8 cellular contexts compared by ENCODE assay signal in the genomic region with DNA sequence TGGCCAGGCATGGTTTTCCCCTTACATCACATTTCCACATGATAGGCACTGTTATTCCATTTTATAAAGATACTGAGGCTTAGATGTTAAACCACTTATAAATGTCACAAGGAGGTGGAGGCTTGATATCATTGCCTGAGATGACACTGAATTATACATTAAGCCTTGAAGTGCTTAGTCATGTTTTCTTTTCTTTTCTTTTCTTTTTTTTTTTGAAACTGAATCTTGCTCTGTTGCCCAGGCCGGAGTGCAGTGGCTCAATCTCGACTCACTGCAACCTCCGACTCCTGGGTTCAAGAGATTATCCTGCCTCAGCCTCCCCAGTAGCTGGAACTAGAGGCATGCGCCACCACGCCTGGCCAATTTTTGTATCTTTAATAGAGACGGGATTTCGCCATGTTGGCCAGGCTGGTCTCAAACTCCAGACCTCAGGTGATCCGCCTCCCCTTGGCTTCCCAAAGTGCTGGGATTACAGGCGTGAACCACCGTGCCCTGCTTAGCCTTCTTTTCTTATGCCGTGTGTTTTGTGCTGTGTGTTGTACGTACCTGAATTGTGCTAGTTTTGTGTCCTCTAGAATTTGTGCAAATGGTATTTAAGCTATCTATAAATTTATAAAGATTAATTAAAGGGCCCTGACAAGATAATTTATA. TPM values are rescaled to one million over a fixed set of nuclear protein-coding genes. Genes with fewer than 3 reads are reported as not detected.
A peak's percentile ranks its signal among the peaks of the same experiment; 100 is the strongest.
DNase-seq lines count a peak whose midpoint lies in the region; ATAC-seq, FAIRE-seq and TF ChIP-seq lines count a peak whose summit lies in the region.

No MANE protein-coding gene starts in this region.

- H3K4me3 ChIP-seq in PC-3 (ENCODE audit: low read length) (peak overlapping the region; percentile 97), endothelial cell of umbilical vein (replicated peaks in 1 of 3; ENCODE audit: insufficient read depth in 1 of 3, low read depth in 1 of 3, low read length in 3 of 3) (peak overlapping the region; percentile 64 to 84 (median 81)), ovary (peak overlapping the region; percentile 80)

- 85 to 92% (median 85%) methylated on average over 12 of the region's 12 CpGs for WGBS in ovary, 3 donors

- dilution Hi-C loops in endothelial cell of umbilical vein (cut with MboI; ENCODE audit: extremely low pct_ligation_motif_present, low sequenced_read_pairs), result no loop called here

- H2AFZ ChIP-seq in PC-3 (ENCODE audit: low read length) (no peak overlapping the region), endothelial cell of umbilical vein (ENCODE audit: low read depth, low read length) (no peak overlapping the region)

- H4K20me1 ChIP-seq in PC-3 (ENCODE audit: low read length) (no peaks in the 10 kb centered on the region), endothelial cell of umbilical vein (replicated peaks; ENCODE audit: control insufficient read depth, extremely low read depth, insufficient read depth, low read length) (no peaks in the 10 kb centered on the region)

- TF ChIP-seq CTCF in PC-3 (conservative IDR thresholded peaks at IDR 0.05; ENCODE audit: low read depth, low read length), result no peak
- no peak for TF ChIP-seq CTCF in endothelial cell of umbilical vein (IDR thresholded peaks at IDR 0.05; ENCODE audit: extremely low read depth in 1 of 2, insufficient read depth in 1 of 2, low read depth in 1 of 2, low read length in 2 of 2)
- no peak for TF ChIP-seq CTCF in ovary (IDR thresholded peaks at IDR 0.05)

- no peaks in the 10 kb centered on the region for H3F3A ChIP-seq in PC-3 (ENCODE audit: low read length, unreplicated experiment)

- no peaks in the 10 kb centered on the region for H3K9me1 ChIP-seq in endothelial cell of umbilical vein (replicated peaks; ENCODE audit: control insufficient read depth, extremely low read depth, insufficient read depth, low read length)

- in situ Hi-C loops in Caki2 (cut with HindIII; ENCODE audit: low pct_unique_long_range_greater_than_20kb, low sequenced_read_pairs), result no loop called here

- H3K36me3 ChIP-seq in PC-3 (ENCODE audit: low read depth, low read length) (0 out of 2 replicates have a peak, but pooled peaks cover 6% of the 10 kb centered on the region), endothelial cell of umbilical vein (ENCODE audit: control insufficient read depth in 2 of 2, extremely low read depth in 1 of 2, insufficient read depth in 2 of 2, low read length in 2 of 2) (peaks cover 0 to 2% of the 10 kb centered on the region in 2 experiments), ovary (no peaks in the 10 kb centered on the region)

- intact Hi-C loops in PC-3 (cut with micrococcal nuclease), result no loop called here
- intact Hi-C loops in endothelial cell of umbilical vein (cut with micrococcal nuclease), result loop anchor here (5.0 kb wide), 1 partner anchor 50 kb away; a partner anchor contains a TSS
- intact Hi-C loops in ovary (cut with DNase I), result no loop called here

- peak; percentile 27 for DNase-seq in Caki2 (ENCODE audit: low read depth)
- no peak for DNase-seq in PC-3
- no peak for DNase-seq in endothelial cell of umbilical vein (ENCODE audit: low read depth, low spot score)
- no peak for DNase-seq in ovary
- DNase-seq in GF-D8 (lab: John Stamatoyannopoulos, UW), result no peak
- DNase-seq in HuH-7 (ENCODE audit: low spot score), result no peak

- BruUV-seq in PC-3 (replicated peaks; lab: Mats Ljungman, UMichigan), result no TSS peak
- BruUV-seq in endothelial cell of umbilical vein (replicated peaks; lab: Mats Ljungman, UMichigan), result no TSS peak

- TF ChIP-seq EP300 in ovary (IDR thresholded peaks at IDR 0.05), result no peak

- peak; percentile 67 for FAIRE-seq in endothelial cell of umbilical vein (lab: Jason Lieb, UNC)

- POLR2A ChIA-PET in PC-3 (lab: Charles Lee; ENCODE audit: unreplicated experiment), result no interaction called here
- POLR2A ChIA-PET in endothelial cell of umbilical vein (lab: Charles Lee), result no interaction called here

- H3K4me1 ChIP-seq in PC-3 (ENCODE audit: insufficient read depth, low read length), result peaks cover 19% of the 10 kb centered on the region; the same call in 1 of the 2 replicates
- peaks cover 16% of the 10 kb centered on the region for H3K4me1 ChIP-seq in endothelial cell of umbilical vein (ENCODE audit: control insufficient read depth, extremely low read depth, insufficient read depth, low read length)
- H3K4me1 ChIP-seq in ovary (ENCODE audit: insufficient read depth), result peaks cover 3% of the 10 kb centered on the region

- peak overlapping the region; percentile 79 for H3K27ac ChIP-seq in PC-3 (ENCODE audit: low read length)
- no peak overlapping the region for H3K27ac ChIP-seq in endothelial cell of umbilical vein (ENCODE audit: insufficient read depth, low read depth, low read length)
- no peak overlapping the region for H3K27ac ChIP-seq in ovary

- no peak for ATAC-seq in PC-3
- ATAC-seq in HG02852 (IDR thresholded peaks at IDR 0.05; ENCODE audit: unreplicated experiment), result no peak
- no peak for ATAC-seq in HG03159 (IDR thresholded peaks at IDR 0.05; ENCODE audit: unreplicated experiment)

- CTCF ChIA-PET in PC-3 (lab: Charles Lee), result no interaction called here
- CTCF ChIA-PET in endothelial cell of umbilical vein (lab: Charles Lee), result no interaction called here

- H3K9ac ChIP-seq in PC-3 (ENCODE audit: low read length) (peak overlapping the region; percentile 98), endothelial cell of umbilical vein (replicated peaks; ENCODE audit: extremely low read depth, insufficient read depth, low read length) (peak overlapping the region; percentile 94)

- H3K27me3 ChIP-seq in PC-3 (ENCODE audit: low read length) (no peaks in the 10 kb centered on the region), endothelial cell of umbilical vein (ENCODE audit: control insufficient read depth in 2 of 2, insufficient read depth in 2 of 2, low read length in 2 of 2) (no peaks in the 10 kb centered on the region), ovary (no peaks in the 10 kb centered on the region)

- H3K9me3 ChIP-seq in PC-3 (ENCODE audit: low read length), result no peaks in the 10 kb centered on the region
- no peaks in the 10 kb centered on the region for H3K9me3 ChIP-seq in endothelial cell of umbilical vein (replicated peaks; ENCODE audit: control insufficient read depth, insufficient read depth, low read length)
- no peaks in the 10 kb centered on the region for H3K9me3 ChIP-seq in ovary

- H3K4me2 ChIP-seq in PC-3 (ENCODE audit: low read length), result peak overlapping the region; percentile 98
- peak overlapping the region; percentile 81 for H3K4me2 ChIP-seq in endothelial cell of umbilical vein (ENCODE audit: insufficient read depth, low read length)

- no peaks in the 10 kb centered on the region for H3K9me2 ChIP-seq in PC-3 (replicated peaks; ENCODE audit: low read length)

- H3K79me2 ChIP-seq in PC-3 (ENCODE audit: low read length) (peaks cover 53% of the 10 kb centered on the region), endothelial cell of umbilical vein (ENCODE audit: control insufficient read depth, insufficient read depth, low read length) (peaks cover 40% of the 10 kb centered on the region)

- TF ChIP-seq POLR2A in endothelial cell of umbilical vein (IDR thresholded peaks at IDR 0.05; ENCODE audit: low read depth, low read length), result no peak
- TF ChIP-seq POLR2A in ovary (IDR thresholded peaks at IDR 0.05), result no peak

RNA-seq across cellular contexts. Expression of a gene that starts 1.2 kb away (rescaled TPM):
- total RNA-seq in Caki2 (2014; rRNA removed; shearing (Covaris generic); ENCODE audit: low replicate concordance), result 106 and 136 TPM in 2 replicates
- total RNA-seq in PC-3 (2014; rRNA removed) (123 and 158 TPM in 2 replicates), endothelial cell of umbilical vein (40.6 and 45.4 TPM in 2 replicates), ovary (10 to 100 TPM; 32.5 to 47.0 (median 39.0) TPM)
- polyA plus RNA-seq in endothelial cell of umbilical vein (29.0 and 33.4 TPM in 2 replicates), ovary (10 to 100 TPM; 26.4 to 35.0 TPM)
- polyA plus RNA-seq in endothelial cell of umbilical vein (2011; cell fraction: cytosol; rRNA removed), result 36.7 and 37.7 TPM in 2 replicates
- polyA plus RNA-seq in endothelial cell of umbilical vein (2011; cell fraction: nucleus; rRNA removed), result 56.9 and 63.1 TPM in 2 replicates
- polyA plus RNA-seq in endothelial cell of umbilical vein (2012), result 34.7 and 34.9 TPM in 2 replicates
- 24.4 and 27.6 TPM in 2 replicates for polyA minus RNA-seq in endothelial cell of umbilical vein
- polyA minus RNA-seq in endothelial cell of umbilical vein (2011; cell fraction: cytosol; rRNA and poly(A)+ RNA removed), result 36.0 TPM
- polyA minus RNA-seq in endothelial cell of umbilical vein (2011; cell fraction: nucleus; rRNA and poly(A)+ RNA removed), result 20.2 and 22.1 TPM in 2 replicates

RNA-seq across cellular contexts. Expression of a gene that starts 10.5 kb away (rescaled TPM):
- 31.7 and 44.7 TPM in 2 replicates for total RNA-seq in Caki2 (2014; rRNA removed; shearing (Covaris generic); ENCODE audit: low replicate concordance)
- total RNA-seq in PC-3 (2014; rRNA removed) (14.1 and 14.3 TPM in 2 replicates), endothelial cell of umbilical vein (70.4 and 72.3 TPM in 2 replicates), ovary (10 to 100 TPM in 6 of 7 donors, 1 to 10 TPM in 1; 7.6 to 29.5 (median 19.5) TPM)
- polyA plus RNA-seq in endothelial cell of umbilical vein (42.5 and 57.1 TPM in 2 replicates), ovary (1 to 10 TPM; 1.3 to 9.7 TPM)
- polyA plus RNA-seq in endothelial cell of umbilical vein (2011; cell fraction: cytosol; rRNA removed), result 17.7 and 23.9 TPM in 2 replicates
- 171 and 177 TPM in 2 replicates for polyA plus RNA-seq in endothelial cell of umbilical vein (2011; cell fraction: nucleus; rRNA removed)
- 25.7 and 41.7 TPM in 2 replicates for polyA plus RNA-seq in endothelial cell of umbilical vein (2012)
- polyA minus RNA-seq in endothelial cell of umbilical vein, result 47.0 and 61.5 TPM in 2 replicates
- 13.6 TPM for polyA minus RNA-seq in endothelial cell of umbilical vein (2011; cell fraction: cytosol; rRNA and poly(A)+ RNA removed)
- 65.1 and 94.9 TPM in 2 replicates for polyA minus RNA-seq in endothelial cell of umbilical vein (2011; cell fraction: nucleus; rRNA and poly(A)+ RNA removed)

RNA-seq across cellular contexts. Expression of a gene that starts 47.6 kb away (rescaled TPM):
- total RNA-seq in Caki2 (2014; rRNA removed; shearing (Covaris generic); ENCODE audit: low replicate concordance), result 211 and 290 TPM in 2 replicates
- total RNA-seq in PC-3 (2014; rRNA removed) (92.6 and 119 TPM in 2 replicates), endothelial cell of umbilical vein (38.4 and 48.0 TPM in 2 replicates), ovary (10 to 100 TPM; 41.7 to 72.7 (median 51.5) TPM)
- polyA plus RNA-seq in endothelial cell of umbilical vein (84.4 and 101 TPM in 2 replicates), ovary (10 to 100 TPM; 15.0 to 56.5 TPM)
- polyA plus RNA-seq in endothelial cell of umbilical vein (2011; cell fraction: cytosol; rRNA removed), result 76.1 and 86.6 TPM in 2 replicates
- 50.3 and 65.3 TPM in 2 replicates for polyA plus RNA-seq in endothelial cell of umbilical vein (2011; cell fraction: nucleus; rRNA removed)
- polyA plus RNA-seq in endothelial cell of umbilical vein (2012), result 52.2 and 55.6 TPM in 2 replicates
- 45.8 and 55.4 TPM in 2 replicates for polyA minus RNA-seq in endothelial cell of umbilical vein
- 57.0 TPM for polyA minus RNA-seq in endothelial cell of umbilical vein (2011; cell fraction: cytosol; rRNA and poly(A)+ RNA removed)
- 11.1 and 13.6 TPM in 2 replicates for polyA minus RNA-seq in endothelial cell of umbilical vein (2011; cell fraction: nucleus; rRNA and poly(A)+ RNA removed)

RNA-seq across cellular contexts. Expression of a gene that starts 49.4 kb away (rescaled TPM):
- 59.7 and 65.0 TPM in 2 replicates for total RNA-seq in Caki2 (2014; rRNA removed; shearing (Covaris generic); ENCODE audit: low replicate concordance)
- total RNA-seq in PC-3 (2014; rRNA removed) (86.9 and 88.1 TPM in 2 replicates), endothelial cell of umbilical vein (80.7 and 92.6 TPM in 2 replicates), ovary (10 to 100 TPM; 25.0 to 40.5 (median 31.6) TPM)
- polyA plus RNA-seq in endothelial cell of umbilical vein (86.3 and 91.0 TPM in 2 replicates), ovary (10 to 100 TPM; 29.5 to 73.3 TPM)
- 95.0 and 103 TPM in 2 replicates for polyA plus RNA-seq in endothelial cell of umbilical vein (2011; cell fraction: cytosol; rRNA removed)
- polyA plus RNA-seq in endothelial cell of umbilical vein (2011; cell fraction: nucleus; rRNA removed), result 48.7 and 63.5 TPM in 2 replicates
- 130 and 137 TPM in 2 replicates for polyA plus RNA-seq in endothelial cell of umbilical vein (2012)
- 68.9 and 81.3 TPM in 2 replicates for polyA minus RNA-seq in endothelial cell of umbilical vein
- 18.0 TPM for polyA minus RNA-seq in endothelial cell of umbilical vein (2011; cell fraction: cytosol; rRNA and poly(A)+ RNA removed)
- polyA minus RNA-seq in endothelial cell of umbilical vein (2011; cell fraction: nucleus; rRNA and poly(A)+ RNA removed), result 14.4 and 18.9 TPM in 2 replicates

RNA-seq across cellular contexts. Expression of a gene that starts 55.2 kb away (rescaled TPM):
- total RNA-seq in Caki2 (2014; rRNA removed; shearing (Covaris generic); ENCODE audit: low replicate concordance), result 4.3 and 5.5 TPM in 2 replicates
- 12.2 and 13.6 TPM in 2 replicates for total RNA-seq in PC-3 (2014; rRNA removed)
- 0.14 and 0.42 TPM in 2 replicates for total RNA-seq in endothelial cell of umbilical vein
- 0.41 and 0.57 TPM in 2 replicates for polyA plus RNA-seq in endothelial cell of umbilical vein
- 0.09 and 0.13 TPM in 2 replicates for polyA plus RNA-seq in endothelial cell of umbilical vein (2011; cell fraction: cytosol; rRNA removed)
- polyA plus RNA-seq in endothelial cell of umbilical vein (2011; cell fraction: nucleus; rRNA removed), result 0.11 and 0.18 TPM in 2 replicates
- 0.11 and 0.20 TPM in 2 replicates for polyA plus RNA-seq in endothelial cell of umbilical vein (2012)
- polyA minus RNA-seq in endothelial cell of umbilical vein, result 0.08 and 0.32 TPM in 2 replicates
- 1.3 TPM for polyA minus RNA-seq in endothelial cell of umbilical vein (2011; cell fraction: cytosol; rRNA and poly(A)+ RNA removed)
- 0.29 and 0.43 TPM in 2 replicates for polyA minus RNA-seq in endothelial cell of umbilical vein (2011; cell fraction: nucleus; rRNA and poly(A)+ RNA removed)
- total RNA-seq in ovary, result 10 to 100 TPM; 19.8 to 49.5 (median 43.5) TPM
- polyA plus RNA-seq in ovary, result 10 to 100 TPM in 1 of 2 donors, 1 to 10 TPM in 1; 2.4 to 47.6 TPM
